In genomic region chr13:111346281-111346680, GRCh38 we compare ENCODE assay signal across 19 cellular contexts. TPM values are rescaled to one million over a fixed set of nuclear protein-coding genes. Genes with fewer than 3 reads are reported as not detected.
DNase-seq lines count a peak whose midpoint lies in the region; ATAC-seq and TF ChIP-seq lines count a peak whose summit lies in the region.
"Had no signal": no experiment of that assay in that cellular context is flagged by ENCODE, and none has a peak within 500 bp of the region (broad histone marks: within the 10 kb centered on the region; RNA-seq: fewer than 3 reads in every experiment).

No MANE protein-coding gene starts in this region.

- H3K27me3 ChIP-seq in right cardiac atrium (ENCODE audit: control insufficient read depth, insufficient read depth) (no peaks in the 10 kb centered on the region), psoas muscle (ENCODE audit: insufficient read depth in 3 of 3, low read length in 2 of 3) (no peaks in the 10 kb centered on the region)
- H3K27me3 ChIP-seq: SJCRH30 had no signal

- DNase-seq in AG20443 (ENCODE audit: low spot score): peak; percentile 7
- DNase-seq in cerebellar cortex (ENCODE audit: low spot score): peak; percentile 77
- peak in 2 of 3 donors; percentile 74 to 76 for DNase-seq in right cardiac atrium
- no peak for DNase-seq in psoas muscle
- DNase-seq in NCI-H526 (lab: John Stamatoyannopoulos, UW): no peak
- DNase-seq: DMS 273 treated with DMSO at 0.1 percent for 48 hours; H7; NCI-H1417; NCI-H1930; NCI-H446; NK-92 treated with Interleukin-12 subunit alpha and Interleukin-12 subunit beta, amount 100 ng/mL, for 24 hours; SJCRH30 had no signal

- H3K27ac ChIP-seq in right cardiac atrium (ENCODE audit: low read length): no peak overlapping the region
- no peak overlapping the region for H3K27ac ChIP-seq in psoas muscle
- H3K27ac ChIP-seq: A549, SJCRH30 had no signal

- no peaks in the 10 kb centered on the region for H3K36me3 ChIP-seq in psoas muscle (ENCODE audit: insufficient read depth in 1 of 2, low read depth in 1 of 2)
- H3K36me3 ChIP-seq: SJCRH30 had no signal

- H3K4me3 ChIP-seq in right cardiac atrium (ENCODE audit: low read length) (no peak overlapping the region), psoas muscle (no peak overlapping the region)
- H3K4me3 ChIP-seq: A549, SJCRH30 had no signal

- WGBS in right cardiac atrium: 68% methylated on average over 16 of the region's 16 CpGs
- whole genome bisulfite sequencing in psoas muscle, 3 donors: 42 to 66% (median 51%) methylated on average over 16 of the region's 16 CpGs

- no peak for TF ChIP-seq CTCF in psoas muscle (IDR thresholded peaks at IDR 0.05)

- no peaks in the 10 kb centered on the region for H3K9me3 ChIP-seq in right cardiac atrium (ENCODE audit: control insufficient read depth, low read length)
- no peaks in the 10 kb centered on the region for H3K9me3 ChIP-seq in psoas muscle
- H3K9me3 ChIP-seq: A549, SJCRH30 had no signal

- intact Hi-C loops in right cardiac atrium (cut with DNase I) (no loop called here), psoas muscle (cut with DNase I) (loop anchor here in 1 of 2 donors (10.0 kb wide), 1 partner anchor 119 kb away; no protein-coding TSS in a partner anchor)

- peak; percentile 63 to 65 for ATAC-seq in right cardiac atrium
- peak; percentile 31 to 35 (median 32) for ATAC-seq in psoas muscle
- no peak for ATAC-seq in HG02938 (IDR thresholded peaks at IDR 0.05; ENCODE audit: unreplicated experiment)
- no peak for ATAC-seq in GM21723 (IDR thresholded peaks at IDR 0.05; ENCODE audit: unreplicated experiment)
- ATAC-seq: A549 had no signal

- no peaks in the 10 kb centered on the region for H3K4me1 ChIP-seq in right cardiac atrium (ENCODE audit: control insufficient read depth, insufficient read depth, low read length)
- no peaks in the 10 kb centered on the region for H3K4me1 ChIP-seq in psoas muscle
- H3K4me1 ChIP-seq: A549, SJCRH30 had no signal

RNA-seq across cellular contexts. Expression of gene TEX29, which starts 25.8 kb away (rescaled TPM):
- total RNA-seq in right cardiac atrium (under 1 TPM in 1 of 4 donors, not detected in 3; 0.48 TPM), psoas muscle (1 to 10 TPM in 1 of 4 donors, under 1 TPM in 2, not detected in 1; 0.32 to 1.2 (median 0.64) TPM)
- polyA plus RNA-seq in right cardiac atrium (0.25 TPM), psoas muscle (under 1 TPM in 2 of 3 donors, not detected in 1; 0.14 to 0.38 TPM)
- total RNA-seq: Daoy, H7, LHCN-M2, OCI-LY7, RPMI7951, SJCRH30 had no signal

Comparison
In these comparisons a context has a peak if more than half of its experiments do, and no peak if none do; other contexts are left out.
1. DNase-seq: peak in AG20443 (single experiment), cerebellar cortex (single experiment) and right cardiac atrium (2 of 3); none in psoas muscle (0 of 2) and NCI-H526 (0 of 2).
2. ATAC-seq: peak in right cardiac atrium (2 of 2) and psoas muscle (4 of 4); none in HG02938 (single experiment) and GM21723 (single experiment).